ENCODE assay signal across 13 cellular contexts in the genomic region with DNA sequence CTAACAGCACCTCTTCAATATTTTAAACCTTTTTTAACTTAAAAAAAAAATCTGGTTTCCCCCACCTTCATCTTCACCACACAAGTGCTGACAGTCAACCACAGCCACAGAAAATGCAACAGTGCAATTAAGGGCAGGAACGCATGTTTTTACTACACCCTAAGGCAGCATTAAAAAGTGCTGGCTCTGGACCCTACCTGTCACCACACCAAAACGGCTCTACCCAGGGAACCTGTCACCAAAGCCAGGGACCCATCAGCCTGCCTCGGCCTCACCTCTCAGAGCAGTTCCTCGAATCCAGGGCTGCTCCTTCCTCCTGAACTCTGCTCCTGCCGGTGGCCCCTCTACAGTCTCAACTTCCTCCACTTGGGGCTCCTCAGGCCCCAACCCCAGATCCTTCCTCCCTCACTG. TPM values are rescaled to one million over a fixed set of nuclear protein-coding genes. Genes with fewer than 3 reads are reported as not detected.
DNase-seq lines count a peak whose midpoint lies in the region; ATAC-seq and TF ChIP-seq lines count a peak whose summit lies in the region.
"Had no signal": no experiment of that assay in that cellular context is flagged by ENCODE, and none has a peak within 500 bp of the region (broad histone marks: within the 10 kb centered on the region; RNA-seq: fewer than 3 reads in every experiment).

No MANE protein-coding gene starts in this region.

- no peaks in the 10 kb centered on the region for H3K36me3 ChIP-seq in esophagus muscularis mucosa
- H3K36me3 ChIP-seq: BE2C, brain microvascular endothelial cell had no signal

- no peak overlapping the region for H3K4me3 ChIP-seq in esophagus muscularis mucosa

- 90% methylated on average over 5 of the region's 5 CpGs for WGBS in esophagus muscularis mucosa

- DNase-seq in stimulated activated CD4-positive, alpha-beta T cell treated with anti-CD3 and anti-CD28 coated beads, Interleukin-4, amount 100 ng/mL, for 24 hours = peak; percentile 25
- DNase-seq in stimulated activated CD4-positive, alpha-beta T cell treated with anti-CD3 and anti-CD28 coated beads, Interleukin-4, amount 100 ng/mL, for 1 hour = no peak
- DNase-seq in RWPE1 (ENCODE audit: low spot score) = no peak
- DNase-seq in activated naive CD4-positive, alpha-beta T cell treated with anti-CD3 and anti-CD28 coated beads, Interleukin-2, amount 50 U/mL, for 72 hours (ENCODE audit: low spot score in 2 of 2) = no peak
- peak; percentile 39 to 62 for DNase-seq in stimulated activated naive CD8-positive, alpha-beta T cell treated with anti-CD3 and anti-CD28 coated beads, Interleukin-15, amount 100 ng/mL, for 72 hours
- DNase-seq in NCI-H1436 (lab: John Stamatoyannopoulos, UW) = no peak
- DNase-seq in esophagus muscularis mucosa (ENCODE audit: extremely low spot score) = no peak
- DNase-seq: BE2C, brain microvascular endothelial cell had no signal

- no peaks in the 10 kb centered on the region for H3K36me3 Mint-ChIP-seq in activated naive CD4-positive, alpha-beta T cell treated with anti-CD3 and anti-CD28 coated beads, Interleukin-2, amount 50 U/mL, for 72 hours

- TF ChIP-seq EP300 in esophagus muscularis mucosa (IDR thresholded peaks at IDR 0.05) = no peak

- CTCF ChIA-PET in RWPE1 (lab: Yijun Ruan, JAX) = no interaction called here

- no peaks in the 10 kb centered on the region for H3K27me3 ChIP-seq in esophagus muscularis mucosa
- H3K27me3 ChIP-seq: BE2C, brain microvascular endothelial cell had no signal

- POLR2A ChIA-PET in RWPE1 (lab: Yijun Ruan, JAX; ENCODE audit: low non-redundant PET) = no interaction called here

- peaks cover 61 to 92% (median 69%) of the 10 kb centered on the region in 4 donors for H3K4me1 ChIP-seq in esophagus muscularis mucosa

- peaks cover 85% of the 10 kb centered on the region for H3K4me1 Mint-ChIP-seq in stimulated activated naive CD8-positive, alpha-beta T cell treated with anti-CD3 and anti-CD28 coated beads, Interleukin-15, amount 100 ng/mL, for 72 hours

- H3K27ac Mint-ChIP-seq in activated naive CD4-positive, alpha-beta T cell treated with anti-CD3 and anti-CD28 coated beads, Interleukin-2, amount 50 U/mL, for 72 hours = peak overlapping the region; percentile 68 to 73
- no peak overlapping the region for H3K27ac Mint-ChIP-seq in stimulated activated naive CD8-positive, alpha-beta T cell treated with anti-CD3 and anti-CD28 coated beads, Interleukin-15, amount 100 ng/mL, for 72 hours
- H3K27ac Mint-ChIP-seq: nephron had no signal

- intact Hi-C loops in esophagus muscularis mucosa (cut with DNase I) = no loop called here

- H3K9me3 ChIP-seq in esophagus muscularis mucosa = no peaks in the 10 kb centered on the region
- H3K9me3 ChIP-seq: BE2C had no signal

- TF ChIP-seq CTCF in RWPE1 (conservative IDR thresholded peaks at IDR 0.05; ENCODE audit: low read depth) (no peak), esophagus muscularis mucosa (IDR thresholded peaks at IDR 0.05) (no peak)

- TF ChIP-seq POLR2A in esophagus muscularis mucosa (IDR thresholded peaks at IDR 0.05; ENCODE audit: low read depth) = no peak

- H3K9me3 Mint-ChIP-seq in activated naive CD4-positive, alpha-beta T cell treated with anti-CD3 and anti-CD28 coated beads, Interleukin-2, amount 50 U/mL, for 72 hours = no peaks in the 10 kb centered on the region
- H3K9me3 Mint-ChIP-seq in stimulated activated naive CD8-positive, alpha-beta T cell treated with anti-CD3 and anti-CD28 coated beads, Interleukin-15, amount 100 ng/mL, for 72 hours = no peaks in the 10 kb centered on the region
- H3K9me3 Mint-ChIP-seq: nephron had no signal

- peak; percentile 70 to 77 for ATAC-seq in activated naive CD4-positive, alpha-beta T cell treated with anti-CD3 and anti-CD28 coated beads, Interleukin-2, amount 50 U/mL, for 72 hours
- ATAC-seq in stimulated activated naive CD8-positive, alpha-beta T cell treated with anti-CD3 and anti-CD28 coated beads, Interleukin-15, amount 100 ng/mL, for 72 hours = peak; percentile 89
- ATAC-seq in GM18861 (IDR thresholded peaks at IDR 0.05; ENCODE audit: unreplicated experiment) = no peak
- ATAC-seq: esophagus mucosa had no signal

- H3K27me3 Mint-ChIP-seq in stimulated activated naive CD8-positive, alpha-beta T cell treated with anti-CD3 and anti-CD28 coated beads, Interleukin-15, amount 100 ng/mL, for 72 hours = no peaks in the 10 kb centered on the region

- peak overlapping the region; percentile 42 for H3K27ac ChIP-seq in RWPE1
- no peak overlapping the region for H3K27ac ChIP-seq in esophagus muscularis mucosa (replicated peaks in 1 of 4)
- H3K27ac ChIP-seq: brain microvascular endothelial cell, VCaP had no signal

- peak overlapping the region; percentile 67 to 74 for H3K4me3 Mint-ChIP-seq in stimulated activated naive CD8-positive, alpha-beta T cell treated with anti-CD3 and anti-CD28 coated beads, Interleukin-15, amount 100 ng/mL, for 72 hours
- H3K4me3 Mint-ChIP-seq: nephron had no signal

RNA-seq across cellular contexts. Expression of a gene that starts 22.5 kb away (rescaled TPM):
- total RNA-seq in activated naive CD4-positive, alpha-beta T cell treated with anti-CD3 and anti-CD28 coated beads, Interleukin-2, amount 50 U/mL, for 72 hours = 10 to 100 TPM; 39.5 to 58.2 TPM
- total RNA-seq in esophagus muscularis mucosa = 10 to 100 TPM; 22.8 to 39.7 (median 34.0) TPM

RNA-seq across cellular contexts. Expression of a gene that starts 33.3 kb away (rescaled TPM):
- total RNA-seq in activated naive CD4-positive, alpha-beta T cell treated with anti-CD3 and anti-CD28 coated beads, Interleukin-2, amount 50 U/mL, for 72 hours = 10 to 100 TPM; 24.1 TPM
- total RNA-seq in esophagus muscularis mucosa = 10 to 100 TPM in 2 of 4 donors, 1 to 10 TPM in 2; 4.2 to 11.7 (median 8.8) TPM

RNA-seq across cellular contexts. Expression of a gene that starts 52.4 kb away (rescaled TPM):
- total RNA-seq in activated naive CD4-positive, alpha-beta T cell treated with anti-CD3 and anti-CD28 coated beads, Interleukin-2, amount 50 U/mL, for 72 hours = 100 to 1,000 TPM in 1 of 2 donors, 10 to 100 TPM in 1; 54.9 to 117 TPM
- total RNA-seq in esophagus muscularis mucosa = 10 to 100 TPM in 3 of 4 donors, 1 to 10 TPM in 1; 9.1 to 18.0 (median 12.9) TPM

Comparison
In these comparisons a context has a peak if more than half of its experiments do, and no peak if none do; other contexts are left out.
1. DNase-seq: peak in stimulated activated CD4-positive, alpha-beta T cell treated with anti-CD3 and anti-CD28 coated beads, Interleukin-4, amount 100 ng/mL, for 24 hours (single experiment) and stimulated activated naive CD8-positive, alpha-beta T cell treated with anti-CD3 and anti-CD28 coated beads, Interleukin-15, amount 100 ng/mL, for 72 hours (2 of 2); none in stimulated activated CD4-positive, alpha-beta T cell treated with anti-CD3 and anti-CD28 coated beads, Interleukin-4, amount 100 ng/mL, for 1 hour (single experiment), RWPE1 (single experiment), activated naive CD4-positive, alpha-beta T cell treated with anti-CD3 and anti-CD28 coated beads, Interleukin-2, amount 50 U/mL, for 72 hours (0 of 2), NCI-H1436 (single experiment) and esophagus muscularis mucosa (single experiment).
2. H3K27ac Mint-ChIP-seq: peak in activated naive CD4-positive, alpha-beta T cell treated with anti-CD3 and anti-CD28 coated beads, Interleukin-2, amount 50 U/mL, for 72 hours (2 of 2); none in stimulated activated naive CD8-positive, alpha-beta T cell treated with anti-CD3 and anti-CD28 coated beads, Interleukin-15, amount 100 ng/mL, for 72 hours (0 of 2).